Comparison of ENCODE assay signal across 10 cellular contexts in the genomic region with DNA sequence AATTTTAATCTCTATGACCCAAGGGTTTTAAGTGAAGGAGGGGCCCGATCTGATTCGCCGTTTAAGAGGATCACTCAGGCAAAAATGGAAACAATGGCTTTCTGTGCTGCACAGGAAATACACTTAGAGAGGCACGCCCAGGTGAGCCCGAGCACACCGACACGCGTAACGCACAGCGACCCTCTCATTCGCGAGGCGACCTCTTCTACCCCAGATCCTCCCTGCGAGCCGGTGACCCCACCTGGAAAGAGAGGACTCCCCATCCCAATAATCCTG. TPM values are rescaled to one million over a fixed set of nuclear protein-coding genes. Genes with fewer than 3 reads are reported as not detected.
DNase-seq lines count a peak whose midpoint lies in the region; ATAC-seq and TF ChIP-seq lines count a peak whose summit lies in the region.
"Had no signal": no experiment of that assay in that cellular context is flagged by ENCODE, and none has a peak within 500 bp of the region (broad histone marks: within the 10 kb centered on the region; RNA-seq: fewer than 3 reads in every experiment).

No MANE protein-coding gene starts in this region.

- ATAC-seq in GM21528 (IDR thresholded peaks at IDR 0.05; ENCODE audit: low FRiP score, unreplicated experiment) (peak; percentile 24), HG03571 (IDR thresholded peaks at IDR 0.05; ENCODE audit: unreplicated experiment) (no peak)

- peaks cover 19% of the 10 kb centered on the region for H3F3A ChIP-seq in MM.1S (ENCODE audit: insufficient read depth, low read length)

- peak overlapping the region; percentile 93 for H3K4me2 ChIP-seq in MM.1S (ENCODE audit: low read depth, low read length)
- H3K4me2 ChIP-seq in osteoblast (ENCODE audit: insufficient read depth, low read length) = no peak overlapping the region

- H3K79me2 ChIP-seq in MM.1S (ENCODE audit: low read length) (peaks cover 44% of the 10 kb centered on the region), osteoblast (ENCODE audit: insufficient read depth, low read length) (no peaks in the 10 kb centered on the region)

- peak overlapping the region; percentile 66; the same call in 1 of the 2 replicates for H3K27ac ChIP-seq in MM.1S (ENCODE audit: low read length)
- H3K27ac ChIP-seq in duodenal mucosa (ENCODE audit: low read depth, low read length) = peak overlapping the region; percentile 92
- no peak overlapping the region for H3K27ac ChIP-seq in osteoblast (ENCODE audit: low read depth, low read length)
- H3K27ac ChIP-seq in dorsolateral prefrontal cortex = no peak overlapping the region

- H3K9me2 ChIP-seq in MM.1S (replicated peaks; ENCODE audit: insufficient read depth, low read length) = no peaks in the 10 kb centered on the region

- peak overlapping the region; percentile 85 for H3K4me3 ChIP-seq in MM.1S (ENCODE audit: low read length)
- peak overlapping the region; percentile 77 to 82 for H3K4me3 ChIP-seq in duodenal mucosa (ENCODE audit: low read depth in 1 of 2, low read length in 2 of 2)
- H3K4me3 ChIP-seq in osteoblast (ENCODE audit: insufficient read depth, low read length) = no peak overlapping the region
- H3K4me3 ChIP-seq in dorsolateral prefrontal cortex = peak overlapping the region in 23 of 59 donors; percentile 2 to 42 (median 23)

- H4K20me1 ChIP-seq in MM.1S (ENCODE audit: insufficient read depth, low read length) (no peaks in the 10 kb centered on the region), osteoblast (ENCODE audit: insufficient read depth, low read length) (no peaks in the 10 kb centered on the region)

- peaks cover 12% of the 10 kb centered on the region for H3K4me1 Mint-ChIP-seq in Calu3 (ENCODE audit: low read depth, unreplicated experiment)

- H3K9me3 ChIP-seq in MM.1S (replicated peaks; ENCODE audit: insufficient read depth, low read length) (no peaks in the 10 kb centered on the region), duodenal mucosa (ENCODE audit: control insufficient read depth in 1 of 2, low read length in 2 of 2) (no peaks in the 10 kb centered on the region), osteoblast (ENCODE audit: low read depth, low read length) (no peaks in the 10 kb centered on the region)

- no peak for TF ChIP-seq CTCF in Calu3 (IDR thresholded peaks at IDR 0.05; ENCODE audit: unreplicated experiment)
- TF ChIP-seq CTCF in MM.1S (IDR thresholded peaks at IDR 0.05; ENCODE audit: low read length) = no peak
- TF ChIP-seq CTCF in osteoblast (IDR thresholded peaks at IDR 0.05; ENCODE audit: extremely low read depth, low read depth, low read length) = no peak
- TF ChIP-seq CTCF in dorsolateral prefrontal cortex (IDR thresholded peaks at IDR 0.05 in 54 of 56, conservative IDR thresholded peaks at IDR 0.05 in 2 of 56; ENCODE audit: low read depth in 1 of 56, partially characterized antibody in 56 of 56) = no peak

- H3K36me3 ChIP-seq in MM.1S (replicated peaks; ENCODE audit: insufficient read depth, low read length) = no peaks in the 10 kb centered on the region
- peaks cover 0 to 3% of the 10 kb centered on the region in 2 donors for H3K36me3 ChIP-seq in duodenal mucosa (ENCODE audit: control insufficient read depth in 1 of 2, insufficient read depth in 2 of 2, low read length in 2 of 2)
- no peaks in the 10 kb centered on the region for H3K36me3 ChIP-seq in osteoblast (ENCODE audit: insufficient read depth, low read length)

- H3K9ac ChIP-seq in MM.1S (ENCODE audit: low read length) (peak overlapping the region; percentile 66), duodenal mucosa (ENCODE audit: low read depth in 1 of 2, low read length in 2 of 2) (peak overlapping the region; percentile 89 to 91)

- no peaks in the 10 kb centered on the region for H3K27me3 ChIP-seq in MM.1S (replicated peaks; ENCODE audit: insufficient read depth, low read length)
- H3K27me3 ChIP-seq in duodenal mucosa (ENCODE audit: control insufficient read depth in 1 of 2, insufficient read depth in 2 of 2, low read length in 2 of 2) = no peaks in the 10 kb centered on the region
- peaks cover 22% of the 10 kb centered on the region for H3K27me3 ChIP-seq in osteoblast (ENCODE audit: insufficient read depth, low read length)
- peaks cover 0 to 59% (median 37%) of the 10 kb centered on the region in 45 donors for H3K27me3 ChIP-seq in dorsolateral prefrontal cortex

- intact Hi-C loops in Calu3 (cut with micrococcal nuclease; ENCODE audit: unreplicated experiment) = loop anchor here (1.0 to 2.0 kb wide), 2 partner anchors 34 to 96 kb away; no protein-coding TSS in a partner anchor
- intact Hi-C loops in dorsolateral prefrontal cortex (cut with DNase I) = no loop called here

- H2AFZ ChIP-seq in MM.1S (ENCODE audit: low read length) (peak overlapping the region; percentile 62), osteoblast (ENCODE audit: low read length) (no peak overlapping the region)

- DNase-seq in Calu3 (no peak), MM.1S (peak; percentile 71), osteoblast (ENCODE audit: insufficient read length, low spot score, missing footprints) (peak; percentile 29), SW 1271 (lab: John Stamatoyannopoulos, UW) (no peak), dorsolateral prefrontal cortex (no peak)

- H3K4me1 ChIP-seq in MM.1S (ENCODE audit: low read length) = peaks cover 21% of the 10 kb centered on the region
- H3K4me1 ChIP-seq in duodenal mucosa (ENCODE audit: control insufficient read depth in 1 of 2, insufficient read depth in 2 of 2, low read length in 2 of 2) = peaks cover 16 to 19% of the 10 kb centered on the region in 2 donors
- no peaks in the 10 kb centered on the region for H3K4me1 ChIP-seq in osteoblast (ENCODE audit: insufficient read depth, low read length)

- BruUV-seq in Calu3 (replicated peaks; lab: Mats Ljungman, UMichigan) = no TSS peak

- peaks cover 48% of the 10 kb centered on the region for H3K36me3 Mint-ChIP-seq in Calu3 (ENCODE audit: insufficient read depth, unreplicated experiment)

- H3K9me3 Mint-ChIP-seq in Calu3 (ENCODE audit: low read depth, unreplicated experiment) = peaks cover 3% of the 10 kb centered on the region
- H3K9me3 Mint-ChIP-seq: neural crest cell had no signal

- H3K27me3 Mint-ChIP-seq in Calu3 (ENCODE audit: unreplicated experiment) = no peaks in the 10 kb centered on the region

- peak overlapping the region; percentile 94 for H3K27ac Mint-ChIP-seq in Calu3 (ENCODE audit: unreplicated experiment)

- CTCF ChIA-PET in Calu3 (lab: Charles Lee) = interaction anchor here (0.8 to 1.7 kb wide), 3 partner anchors 14 to 97 kb away, joined by 5 to 8 read pairs (median 5); no protein-coding TSS in a partner anchor

- H3K4me3 Mint-ChIP-seq in Calu3 (ENCODE audit: low read depth, unreplicated experiment) = peak overlapping the region; percentile 78

RNA-seq across cellular contexts. Expression of a gene that starts 0.2 kb away (rescaled TPM):
- total RNA-seq in Calu3 (2022) = 62.0 and 64.0 TPM in 2 replicates
- total RNA-seq in osteoblast = not detected in 2 replicates
- total RNA-seq in dorsolateral prefrontal cortex = 1 to 10 TPM in 1 of 120 experiments, under 1 TPM in 6, not detected in 113; 0.18 to 1.4 (median 0.38) TPM
- total RNA-seq: LHCN-M2, neural crest cell had no signal

RNA-seq across cellular contexts. Expression of a gene that starts 5.5 kb away (rescaled TPM):
- total RNA-seq in Calu3 (2022) = 0.28 and 0.37 TPM in 2 replicates
- 0.36 TPM in 1 of 2 replicates, not detected in the other for total RNA-seq in osteoblast
- total RNA-seq in dorsolateral prefrontal cortex = 10 to 100 TPM in 7 of 120 experiments, 1 to 10 TPM in 113; 1.7 to 13.0 (median 5.0) TPM
- total RNA-seq: LHCN-M2, neural crest cell had no signal

RNA-seq across cellular contexts. Expression of a gene that starts 27.5 kb away (rescaled TPM):
- total RNA-seq in Calu3 (2022) (86.0 and 95.8 TPM in 2 replicates), osteoblast (32.4 and 36.2 TPM in 2 replicates), dorsolateral prefrontal cortex (10 to 100 TPM in 97 of 120 experiments, 1 to 10 TPM in 23; 4.5 to 54.0 (median 14.5) TPM)

RNA-seq across cellular contexts. Expression of a gene that starts 29.6 kb away (rescaled TPM):
- 67.7 and 69.0 TPM in 2 replicates for total RNA-seq in Calu3 (2022)
- 42.3 and 52.2 TPM in 2 replicates for total RNA-seq in osteoblast
- 10 to 100 TPM; 21.4 to 74.1 (median 47.4) TPM for total RNA-seq in dorsolateral prefrontal cortex

RNA-seq across cellular contexts. Expression of a gene that starts 46.6 kb away (rescaled TPM):
- total RNA-seq in Calu3 (2022) (517 and 658 TPM in 2 replicates), osteoblast (5.0 and 14.1 TPM in 2 replicates), dorsolateral prefrontal cortex (100 to 1,000 TPM in 92 of 120 experiments, 10 to 100 TPM in 28; 34.1 to 573 (median 145) TPM)

Comparison
In these comparisons a context has a peak if more than half of its experiments do, and no peak if none do; other contexts are left out.
1. DNase-seq: peak in MM.1S (single experiment) and osteoblast (single experiment); none in Calu3 (single experiment), SW 1271 (0 of 2) and dorsolateral prefrontal cortex (0 of 10).
2. H3K27ac ChIP-seq: peak in MM.1S (single experiment) and duodenal mucosa (single experiment); none in osteoblast (single experiment) and dorsolateral prefrontal cortex (0 of 59).
3. RNA of a gene that starts 0.2 kb away (total RNA-seq): 62.0 to 64.0 TPM in Calu3; not detected in osteoblast and 0.18 to 1.4 TPM in dorsolateral prefrontal cortex; every median in the first group is over 10 times any median in the second.